ENCODE assay signal across 1 cellular context in genomic region chr7:140533394-140533872, GRCh38.
A peak's percentile ranks its signal among the peaks of the same experiment; 100 is the strongest.
TF ChIP-seq lines count a peak whose summit lies in the region.

No MANE protein-coding gene starts in this region.

TF ChIP-seq in K562, 482 proteins besides CTCF, POLR2A, EP300 and RAD21 (continued from another document):
- TF ChIP-seq, protein P1, sequence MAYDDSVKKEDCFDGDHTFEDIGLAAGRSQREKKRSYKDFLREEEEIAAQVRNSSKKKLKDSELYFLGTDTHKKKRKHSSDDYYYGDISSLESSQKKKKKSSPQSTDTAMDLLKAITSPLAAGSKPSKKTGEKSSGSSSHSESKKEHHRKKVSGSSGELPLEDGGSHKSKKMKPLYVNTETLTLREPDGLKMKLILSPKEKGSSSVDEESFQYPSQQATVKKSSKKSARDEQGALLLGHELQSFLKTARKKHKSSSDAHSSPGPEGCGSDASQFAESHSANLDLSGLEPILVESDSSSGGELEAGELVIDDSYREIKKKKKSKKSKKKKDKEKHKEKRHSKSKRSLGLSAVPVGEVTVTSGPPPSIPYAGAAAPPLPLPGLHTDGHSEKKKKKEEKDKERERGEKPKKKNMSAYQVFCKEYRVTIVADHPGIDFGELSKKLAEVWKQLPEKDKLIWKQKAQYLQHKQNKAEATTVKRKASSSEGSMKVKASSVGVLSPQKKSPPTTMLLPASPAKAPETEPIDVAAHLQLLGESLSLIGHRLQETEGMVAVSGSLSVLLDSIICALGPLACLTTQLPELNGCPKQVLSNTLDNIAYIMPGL (CRISPR knock-in tag; IDR thresholded peaks at IDR 0.05): no peak
- TF ChIP-seq HNRNPUL1 (IDR thresholded peaks at IDR 0.05; ENCODE audit: low read length) (no peak), ETV1 (tag; conservative IDR thresholded peaks at IDR 0.05; ENCODE audit: low read depth) (no peak), RCOR1 (IDR thresholded peaks at IDR 0.05; ENCODE audit: borderline replicate concordance in 1 of 2, low read depth in 2 of 2, low read length in 2 of 2) (peak in 1 of 2 experiments; percentile 25; a peak in 1 of 4 replicates), ZNF212 (CRISPR knock-in tag; IDR thresholded peaks at IDR 0.05) (no peak), CCNT2 (IDR thresholded peaks at IDR 0.05; ENCODE audit: borderline replicate concordance, extremely low read depth, insufficient read length, low read depth, low read length) (no peak), CBX2 (IDR thresholded peaks at IDR 0.05; ENCODE audit: insufficient read depth, low read length, poor library complexity, severe bottlenecking) (no peak), ZBTB8A (IDR thresholded peaks at IDR 0.05; ENCODE audit: partially characterized antibody) (no peak), PHF21A (IDR thresholded peaks at IDR 0.05; ENCODE audit: borderline replicate concordance, low read depth) (no peak), SREBF2 (CRISPR knock-in tag; IDR thresholded peaks at IDR 0.05) (no peak), HNRNPL (IDR thresholded peaks at IDR 0.05; ENCODE audit: low read depth, low read length) (no peak), ZNF584 (CRISPR knock-in tag; IDR thresholded peaks at IDR 0.05; ENCODE audit: low read depth) (no peak), ZNF639 (CRISPR knock-in tag; conservative IDR thresholded peaks at IDR 0.05 in 1 of 2, IDR thresholded peaks at IDR 0.05 in 1 of 2) (no peak), ZBTB7A (IDR thresholded peaks at IDR 0.05; ENCODE audit: borderline replicate concordance, control insufficient read depth, low read depth, low read length) (no peak), NCOR1 (IDR thresholded peaks at IDR 0.05) (peak; percentile 51; the same call in 1 of the 2 replicates), RHOXF2B (CRISPR knock-in tag; conservative IDR thresholded peaks at IDR 0.05) (no peak), SLC30A9 (CRISPR knock-in tag; IDR thresholded peaks at IDR 0.05) (no peak), CC2D1A (IDR thresholded peaks at IDR 0.05) (no peak), ETS2 (tag; IDR thresholded peaks at IDR 0.05; ENCODE audit: borderline replicate concordance, poor library complexity, severe bottlenecking) (no peak), MCM5 (IDR thresholded peaks at IDR 0.05; ENCODE audit: low read depth) (no peak), PREB (CRISPR knock-in tag; IDR thresholded peaks at IDR 0.05) (no peak), FOXA3 (CRISPR knock-in tag; conservative IDR thresholded peaks at IDR 0.05 in 1 of 2, IDR thresholded peaks at IDR 0.05 in 1 of 2) (no peak; a peak in 1 of 4 replicates), TAF9B (IDR thresholded peaks at IDR 0.05; ENCODE audit: partially characterized antibody) (no peak), ZEB2 (IDR thresholded peaks at IDR 0.05) (0 out of 2 replicates have a peak, but pooled peaks have one; percentile 28), MBD2 (IDR thresholded peaks at IDR 0.05; ENCODE audit: borderline replicate concordance, low read depth) (no peak), FOXK1 (CRISPR knock-in tag; IDR thresholded peaks at IDR 0.05; ENCODE audit: borderline replicate concordance) (no peak), THRA (IDR thresholded peaks at IDR 0.05) (no peak), MTA2 (IDR thresholded peaks at IDR 0.05; ENCODE audit: low read depth) (no peak), TCF3 (CRISPR knock-in tag; IDR thresholded peaks at IDR 0.05) (peak; percentile 60), ZNF444 (CRISPR knock-in tag; IDR thresholded peaks at IDR 0.05) (no peak), YBX1 (IDR thresholded peaks at IDR 0.05) (no peak), NR2C2 (CRISPR knock-in tag; IDR thresholded peaks at IDR 0.05) (0 out of 2 replicates have a peak, but pooled peaks have one; percentile 39), NR2C2 (tag; IDR thresholded peaks at IDR 0.05) (no peak), CBX5 (IDR thresholded peaks at IDR 0.05; ENCODE audit: borderline replicate concordance, low read depth) (no peak)
- TF ChIP-seq, protein P2, sequence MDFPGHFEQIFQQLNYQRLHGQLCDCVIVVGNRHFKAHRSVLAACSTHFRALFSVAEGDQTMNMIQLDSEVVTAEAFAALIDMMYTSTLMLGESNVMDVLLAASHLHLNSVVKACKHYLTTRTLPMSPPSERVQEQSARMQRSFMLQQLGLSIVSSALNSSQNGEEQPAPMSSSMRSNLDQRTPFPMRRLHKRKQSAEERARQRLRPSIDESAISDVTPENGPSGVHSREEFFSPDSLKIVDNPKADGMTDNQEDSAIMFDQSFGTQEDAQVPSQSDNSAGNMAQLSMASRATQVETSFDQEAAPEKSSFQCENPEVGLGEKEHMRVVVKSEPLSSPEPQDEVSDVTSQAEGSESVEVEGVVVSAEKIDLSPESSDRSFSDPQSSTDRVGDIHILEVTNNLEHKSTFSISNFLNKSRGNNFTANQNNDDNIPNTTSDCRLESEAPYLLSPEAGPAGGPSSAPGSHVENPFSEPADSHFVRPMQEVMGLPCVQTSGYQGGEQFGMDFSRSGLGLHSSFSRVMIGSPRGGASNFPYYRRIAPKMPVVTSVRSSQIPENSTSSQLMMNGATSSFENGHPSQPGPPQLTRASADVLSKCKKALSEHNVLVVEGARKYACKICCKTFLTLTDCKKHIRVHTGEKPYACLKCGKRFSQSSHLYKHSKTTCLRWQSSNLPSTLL (IDR thresholded peaks at IDR 0.05): no peak
- TF ChIP-seq, protein P3, sequence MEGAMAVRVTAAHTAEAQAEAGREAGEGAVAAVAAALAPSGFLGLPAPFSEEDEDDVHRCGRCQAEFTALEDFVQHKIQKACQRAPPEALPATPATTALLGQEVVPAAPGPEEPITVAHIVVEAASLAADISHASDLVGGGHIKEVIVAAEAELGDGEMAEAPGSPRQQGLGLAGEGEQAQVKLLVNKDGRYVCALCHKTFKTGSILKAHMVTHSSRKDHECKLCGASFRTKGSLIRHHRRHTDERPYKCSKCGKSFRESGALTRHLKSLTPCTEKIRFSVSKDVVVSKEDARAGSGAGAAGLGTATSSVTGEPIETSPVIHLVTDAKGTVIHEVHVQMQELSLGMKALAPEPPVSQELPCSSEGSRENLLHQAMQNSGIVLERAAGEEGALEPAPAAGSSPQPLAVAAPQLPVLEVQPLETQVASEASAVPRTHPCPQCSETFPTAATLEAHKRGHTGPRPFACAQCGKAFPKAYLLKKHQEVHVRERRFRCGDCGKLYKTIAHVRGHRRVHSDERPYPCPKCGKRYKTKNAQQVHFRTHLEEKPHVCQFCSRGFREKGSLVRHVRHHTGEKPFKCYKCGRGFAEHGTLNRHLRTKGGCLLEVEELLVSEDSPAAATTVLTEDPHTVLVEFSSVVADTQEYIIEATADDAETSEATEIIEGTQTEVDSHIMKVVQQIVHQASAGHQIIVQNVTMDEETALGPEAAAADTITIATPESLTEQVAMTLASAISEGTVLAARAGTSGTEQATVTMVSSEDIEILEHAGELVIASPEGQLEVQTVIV (CRISPR knock-in tag; IDR thresholded peaks at IDR 0.05; ENCODE audit: borderline replicate concordance): no peak
- TF ChIP-seq, protein P4, sequence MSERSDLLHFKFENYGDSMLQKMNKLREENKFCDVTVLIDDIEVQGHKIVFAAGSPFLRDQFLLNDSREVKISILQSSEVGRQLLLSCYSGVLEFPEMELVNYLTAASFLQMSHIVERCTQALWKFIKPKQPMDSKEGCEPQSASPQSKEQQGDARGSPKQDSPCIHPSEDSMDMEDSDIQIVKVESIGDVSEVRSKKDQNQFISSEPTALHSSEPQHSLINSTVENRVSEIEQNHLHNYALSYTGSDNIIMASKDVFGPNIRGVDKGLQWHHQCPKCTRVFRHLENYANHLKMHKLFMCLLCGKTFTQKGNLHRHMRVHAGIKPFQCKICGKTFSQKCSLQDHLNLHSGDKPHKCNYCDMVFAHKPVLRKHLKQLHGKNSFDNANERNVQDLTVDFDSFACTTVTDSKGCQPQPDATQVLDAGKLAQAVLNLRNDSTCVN (CRISPR knock-in tag; IDR thresholded peaks at IDR 0.05): no peak
- TF ChIP-seq, protein P5, sequence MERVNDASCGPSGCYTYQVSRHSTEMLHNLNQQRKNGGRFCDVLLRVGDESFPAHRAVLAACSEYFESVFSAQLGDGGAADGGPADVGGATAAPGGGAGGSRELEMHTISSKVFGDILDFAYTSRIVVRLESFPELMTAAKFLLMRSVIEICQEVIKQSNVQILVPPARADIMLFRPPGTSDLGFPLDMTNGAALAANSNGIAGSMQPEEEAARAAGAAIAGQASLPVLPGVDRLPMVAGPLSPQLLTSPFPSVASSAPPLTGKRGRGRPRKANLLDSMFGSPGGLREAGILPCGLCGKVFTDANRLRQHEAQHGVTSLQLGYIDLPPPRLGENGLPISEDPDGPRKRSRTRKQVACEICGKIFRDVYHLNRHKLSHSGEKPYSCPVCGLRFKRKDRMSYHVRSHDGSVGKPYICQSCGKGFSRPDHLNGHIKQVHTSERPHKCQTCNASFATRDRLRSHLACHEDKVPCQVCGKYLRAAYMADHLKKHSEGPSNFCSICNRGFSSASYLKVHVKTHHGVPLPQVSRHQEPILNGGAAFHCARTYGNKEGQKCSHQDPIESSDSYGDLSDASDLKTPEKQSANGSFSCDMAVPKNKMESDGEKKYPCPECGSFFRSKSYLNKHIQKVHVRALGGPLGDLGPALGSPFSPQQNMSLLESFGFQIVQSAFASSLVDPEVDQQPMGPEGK (CRISPR knock-in tag; IDR thresholded peaks at IDR 0.05; ENCODE audit: borderline replicate concordance): no peak
- TF ChIP-seq, protein P6, sequence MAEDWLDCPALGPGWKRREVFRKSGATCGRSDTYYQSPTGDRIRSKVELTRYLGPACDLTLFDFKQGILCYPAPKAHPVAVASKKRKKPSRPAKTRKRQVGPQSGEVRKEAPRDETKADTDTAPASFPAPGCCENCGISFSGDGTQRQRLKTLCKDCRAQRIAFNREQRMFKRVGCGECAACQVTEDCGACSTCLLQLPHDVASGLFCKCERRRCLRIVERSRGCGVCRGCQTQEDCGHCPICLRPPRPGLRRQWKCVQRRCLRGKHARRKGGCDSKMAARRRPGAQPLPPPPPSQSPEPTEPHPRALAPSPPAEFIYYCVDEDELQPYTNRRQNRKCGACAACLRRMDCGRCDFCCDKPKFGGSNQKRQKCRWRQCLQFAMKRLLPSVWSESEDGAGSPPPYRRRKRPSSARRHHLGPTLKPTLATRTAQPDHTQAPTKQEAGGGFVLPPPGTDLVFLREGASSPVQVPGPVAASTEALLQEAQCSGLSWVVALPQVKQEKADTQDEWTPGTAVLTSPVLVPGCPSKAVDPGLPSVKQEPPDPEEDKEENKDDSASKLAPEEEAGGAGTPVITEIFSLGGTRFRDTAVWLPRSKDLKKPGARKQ (CRISPR knock-in tag; IDR thresholded peaks at IDR 0.05): no peak
